In genomic region chr9:122036408-122036807, GRCh38 we compare ENCODE assay signal across 1 cellular context.
TF ChIP-seq lines count a peak whose summit lies in the region.

No MANE protein-coding gene starts in this region.

TF ChIP-seq in HepG2, 621 proteins besides CTCF, POLR2A, EP300 and RAD21:
- TF ChIP-seq ZHX2 (IDR thresholded peaks at IDR 0.05; ENCODE audit: low read depth) (no peak), ZHX2 (CRISPR knock-in tag; IDR thresholded peaks at IDR 0.05; ENCODE audit: borderline replicate concordance) (no peak), MAFK (conservative IDR thresholded peaks at IDR 0.05 in 1 of 2, IDR thresholded peaks at IDR 0.05 in 1 of 2; ENCODE audit: low read length in 2 of 2) (peak; percentile 49 to 74), MAFF (IDR thresholded peaks at IDR 0.05; ENCODE audit: low read depth, low read length) (0 out of 2 replicates have a peak, but pooled peaks have one; percentile 47)
